8 cellular contexts compared by ENCODE assay signal in the genomic region with DNA sequence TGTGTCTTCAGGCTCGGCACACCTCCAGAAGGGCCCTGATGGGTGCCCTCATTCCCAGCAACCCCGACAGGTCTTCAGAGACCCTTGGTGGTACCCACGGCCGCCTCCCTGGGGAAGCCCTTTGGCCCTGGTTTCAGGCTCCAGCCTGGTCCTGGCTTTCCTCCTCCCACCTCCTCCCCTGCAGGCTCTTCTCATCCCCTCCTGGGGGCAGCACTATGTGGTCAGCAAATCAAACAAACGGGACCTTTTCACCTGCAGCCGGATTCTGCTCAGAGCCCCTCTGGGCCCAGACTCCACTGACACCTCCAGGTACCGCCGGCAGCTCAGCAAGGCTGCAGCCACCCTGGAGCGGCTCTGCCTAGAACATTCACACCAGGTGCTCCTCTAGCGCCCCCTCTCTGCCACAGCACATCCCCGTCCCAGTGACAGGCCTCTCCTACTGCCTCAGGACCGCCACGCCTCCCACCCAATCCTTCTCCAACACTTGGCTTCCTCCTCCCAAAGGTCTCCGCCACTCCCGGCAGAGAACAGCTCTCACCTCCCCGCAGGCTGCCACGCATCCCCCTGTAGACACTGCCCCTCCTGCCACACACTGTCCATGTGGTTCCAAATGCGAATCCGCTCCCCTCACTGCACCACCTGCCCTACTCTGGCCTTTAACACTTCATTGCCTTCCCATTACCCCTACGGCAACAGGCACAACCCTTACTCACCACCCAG. TPM values are rescaled to one million over a fixed set of nuclear protein-coding genes. Genes with fewer than 3 reads are reported as not detected.
DNase-seq lines count a peak whose midpoint lies in the region; ATAC-seq and TF ChIP-seq lines count a peak whose summit lies in the region.

No MANE protein-coding gene starts in this region.

- H3K9me3 ChIP-seq in PC-3 (ENCODE audit: low read length) = no peaks in the 10 kb centered on the region
- H3K9me3 ChIP-seq in naive thymus-derived CD4-positive, alpha-beta T cell (ENCODE audit: control insufficient read depth in 2 of 3, low read length in 3 of 3) = no peaks in the 10 kb centered on the region

- H3K79me2 ChIP-seq in PC-3 (ENCODE audit: low read length) = no peaks in the 10 kb centered on the region

- H3K27ac Mint-ChIP-seq in naive thymus-derived CD4-positive, alpha-beta T cell = peak overlapping the region in 6 of 9 donors; percentile 9 to 91 (median 75)

- H3K36me3 ChIP-seq in PC-3 (ENCODE audit: low read depth, low read length) = no peaks in the 10 kb centered on the region
- H3K36me3 ChIP-seq in naive thymus-derived CD4-positive, alpha-beta T cell (ENCODE audit: control insufficient read depth in 2 of 3, insufficient read depth in 3 of 3, low read length in 3 of 3) = peaks cover 31 to 83% (median 50%) of the 10 kb centered on the region in 3 experiments

- no TSS peak for BruUV-seq in PC-3 (replicated peaks; lab: Mats Ljungman, UMichigan)

- CTCF ChIA-PET in PC-3 (lab: Charles Lee) = interaction anchor here (0.7 kb wide), 1 partner anchor 52 kb away, joined by 3 read pairs; no protein-coding TSS in a partner anchor
- CTCF ChIA-PET in naive thymus-derived CD4-positive, alpha-beta T cell (lab: Charles Lee) = interaction anchor here (0.7 to 1.8 kb wide), 3 partner anchors 10 to 118 kb away, joined by 3 to 6 read pairs (median 4); no protein-coding TSS in a partner anchor

- no peaks in the 10 kb centered on the region for H3K27me3 Mint-ChIP-seq in naive thymus-derived CD4-positive, alpha-beta T cell

- H3K27ac ChIP-seq in PC-3 (ENCODE audit: low read length) = no peak overlapping the region
- no peak overlapping the region for H3K27ac ChIP-seq in naive thymus-derived CD4-positive, alpha-beta T cell (ENCODE audit: low read depth, low read length)

- H3F3A ChIP-seq in PC-3 (ENCODE audit: low read length, unreplicated experiment) = no peaks in the 10 kb centered on the region

- H3K36me3 Mint-ChIP-seq in naive thymus-derived CD4-positive, alpha-beta T cell = peaks cover 7 to 23% (median 16%) of the 10 kb centered on the region in 5 donors

- H4K20me1 ChIP-seq in PC-3 (ENCODE audit: low read length) = no peaks in the 10 kb centered on the region

- H3K4me1 Mint-ChIP-seq in naive thymus-derived CD4-positive, alpha-beta T cell = peaks cover 9 to 25% (median 19%) of the 10 kb centered on the region in 7 donors

- no peak overlapping the region for H3K4me2 ChIP-seq in PC-3 (ENCODE audit: low read length)

- peaks cover 4% of the 10 kb centered on the region for H3K4me1 ChIP-seq in PC-3 (ENCODE audit: insufficient read depth, low read length)
- H3K4me1 ChIP-seq in naive thymus-derived CD4-positive, alpha-beta T cell (ENCODE audit: control insufficient read depth in 2 of 2, insufficient read depth in 2 of 2, low read length in 2 of 2) = no peaks in the 10 kb centered on the region

- peak overlapping the region in 5 of 10 donors; percentile 11 to 56 (median 24) for H3K4me3 Mint-ChIP-seq in naive thymus-derived CD4-positive, alpha-beta T cell

- H3K27me3 ChIP-seq in PC-3 (ENCODE audit: low read length) = no peaks in the 10 kb centered on the region
- H3K27me3 ChIP-seq in naive thymus-derived CD4-positive, alpha-beta T cell (ENCODE audit: control insufficient read depth in 2 of 2, insufficient read depth in 2 of 2, low read length in 2 of 2) = no peaks in the 10 kb centered on the region

- TF ChIP-seq CTCF in PC-3 (conservative IDR thresholded peaks at IDR 0.05; ENCODE audit: low read depth, low read length) = peak; percentile 92

- peak; percentile 21 for DNase-seq in stimulated activated CD4-positive, alpha-beta T cell treated with anti-CD3 and anti-CD28 coated beads, Interleukin-12 subunit alpha, Interleukin-12 subunit beta, amount 100 ng/mL, for 4 hours
- no peak for DNase-seq in stimulated activated CD4-positive, alpha-beta T cell treated with anti-CD3 and anti-CD28 coated beads, Interleukin-4, amount 100 ng/mL, for 4 hours
- DNase-seq in PC-3 (peak; percentile 37), cerebellar cortex (ENCODE audit: low spot score) (peak; percentile 66), ureter (ENCODE audit: low spot score) (no peak), amniotic stem cell (lab: John Stamatoyannopoulos, UW) (no peak)
- DNase-seq in naive thymus-derived CD4-positive, alpha-beta T cell = peak in 6 of 9 donors; percentile 32 to 44 (median 40)

- no peaks in the 10 kb centered on the region for H3K9me2 ChIP-seq in PC-3 (replicated peaks; ENCODE audit: low read length)

- no peak overlapping the region for H2AFZ ChIP-seq in PC-3 (ENCODE audit: low read length)

- H3K9me3 Mint-ChIP-seq in naive thymus-derived CD4-positive, alpha-beta T cell = peaks cover 0 to 14% (median 0%) of the 10 kb centered on the region in 11 donors

- ATAC-seq in PC-3 (peak; percentile 30; the same call in 1 of the 2 replicates), GM19397 (IDR thresholded peaks at IDR 0.05; ENCODE audit: unreplicated experiment) (no peak)
- ATAC-seq in naive thymus-derived CD4-positive, alpha-beta T cell = peak; percentile 40

- H3K9ac ChIP-seq in PC-3 (ENCODE audit: low read length) = no peak overlapping the region

- intact Hi-C loops in PC-3 (cut with micrococcal nuclease) = no loop called here
- intact Hi-C loops in naive thymus-derived CD4-positive, alpha-beta T cell (cut with micrococcal nuclease) = no loop called here

- POLR2A ChIA-PET in PC-3 (lab: Charles Lee; ENCODE audit: unreplicated experiment) = no interaction called here
- POLR2A ChIA-PET in naive thymus-derived CD4-positive, alpha-beta T cell (lab: Charles Lee) = interaction anchor here (0.6 to 3.5 kb wide), 2 partner anchors 10 to 89 kb away, joined by 3 to 19 read pairs; a partner anchor contains a TSS

- no peak overlapping the region for H3K4me3 ChIP-seq in PC-3 (ENCODE audit: low read length)
- H3K4me3 ChIP-seq in naive thymus-derived CD4-positive, alpha-beta T cell (ENCODE audit: low read length) = no peak overlapping the region

RNA-seq across cellular contexts. Expression of a gene that starts 12.0 kb away (rescaled TPM):
- total RNA-seq in PC-3 (2014; rRNA removed) = 14.1 and 14.3 TPM in 2 replicates
- total RNA-seq in naive thymus-derived CD4-positive, alpha-beta T cell = 100 to 1,000 TPM; 114 to 572 (median 165) TPM
- 10 to 100 TPM; 29.6 to 62.5 TPM for polyA plus RNA-seq in naive thymus-derived CD4-positive, alpha-beta T cell
- total RNA-seq in ureter = 43.8 TPM

RNA-seq across cellular contexts. Expression of a gene that starts 21.3 kb away (rescaled TPM):
- total RNA-seq in PC-3 (2014; rRNA removed) = 123 and 158 TPM in 2 replicates
- 10 to 100 TPM; 33.6 to 79.8 (median 70.5) TPM for total RNA-seq in naive thymus-derived CD4-positive, alpha-beta T cell
- 10 to 100 TPM; 42.4 to 73.0 TPM for polyA plus RNA-seq in naive thymus-derived CD4-positive, alpha-beta T cell
- total RNA-seq in ureter = 73.1 TPM

RNA-seq across cellular contexts. Expression of a gene that starts 32.8 kb away (rescaled TPM):
- total RNA-seq in PC-3 (2014; rRNA removed) (12.2 and 13.6 TPM in 2 replicates), ureter (13.4 TPM)
- total RNA-seq in naive thymus-derived CD4-positive, alpha-beta T cell = 1 to 10 TPM in 1 of 5 experiments, under 1 TPM in 3, not detected in 1; 0.24 to 1.3 (median 0.45) TPM
- under 1 TPM; 0.13 to 0.18 TPM for polyA plus RNA-seq in naive thymus-derived CD4-positive, alpha-beta T cell

RNA-seq across cellular contexts. Expression of a gene that starts 53.3 kb away (rescaled TPM):
- total RNA-seq in PC-3 (2014; rRNA removed) (91.2 and 95.5 TPM in 2 replicates), ureter (58.6 TPM)
- total RNA-seq in naive thymus-derived CD4-positive, alpha-beta T cell = 10 to 100 TPM; 34.1 to 46.2 (median 45.0) TPM
- polyA plus RNA-seq in naive thymus-derived CD4-positive, alpha-beta T cell = 10 to 100 TPM; 34.6 to 45.8 TPM

Comparison
In these comparisons a context has a peak if more than half of its experiments do, and no peak if none do; other contexts are left out.
1. DNase-seq: peak in stimulated activated CD4-positive, alpha-beta T cell treated with anti-CD3 and anti-CD28 coated beads, Interleukin-12 subunit alpha, Interleukin-12 subunit beta, amount 100 ng/mL, for 4 hours (single experiment), PC-3 (single experiment), cerebellar cortex (single experiment) and naive thymus-derived CD4-positive, alpha-beta T cell (6 of 9); none in stimulated activated CD4-positive, alpha-beta T cell treated with anti-CD3 and anti-CD28 coated beads, Interleukin-4, amount 100 ng/mL, for 4 hours (0 of 2), ureter (single experiment) and amniotic stem cell (single experiment).